13 cellular contexts compared by ENCODE assay signal in genomic region chr1:230280054-230280795, GRCh38.
DNase-seq lines count a peak whose midpoint lies in the region; ATAC-seq and TF ChIP-seq lines count a peak whose summit lies in the region.
"Had no signal": no experiment of that assay in that cellular context is flagged by ENCODE, and none has a peak within 500 bp of the region (broad histone marks: within the 10 kb centered on the region; RNA-seq: fewer than 3 reads in every experiment).

No MANE protein-coding gene starts in this region.

- no peak overlapping the region for H3K4me3 ChIP-seq in naive thymus-derived CD4-positive, alpha-beta T cell (ENCODE audit: low read length)
- H3K4me3 ChIP-seq: testis had no signal

- H3K27ac Mint-ChIP-seq in activated naive CD8-positive, alpha-beta T cell treated with anti-CD3 and anti-CD28 coated beads for 36 hours = peak overlapping the region; percentile 8
- peak overlapping the region in 4 of 9 donors; percentile 23 to 82 (median 24) for H3K27ac Mint-ChIP-seq in naive thymus-derived CD4-positive, alpha-beta T cell
- H3K27ac Mint-ChIP-seq in effector memory CD8-positive, alpha-beta T cell = peak overlapping the region in 1 of 2 donors; percentile 38

- intact Hi-C loops in Right ventricle myocardium superior (cut with DNase I) (no loop called here), Right ventricle myocardium inferior (cut with DNase I) (no loop called here)
- intact Hi-C loops in naive thymus-derived CD4-positive, alpha-beta T cell (cut with micrococcal nuclease) = no loop called here

- no peaks in the 10 kb centered on the region for H3K9me3 ChIP-seq in naive thymus-derived CD4-positive, alpha-beta T cell (ENCODE audit: control insufficient read depth in 2 of 3, low read length in 3 of 3)
- H3K9me3 ChIP-seq: testis had no signal

- H3K27me3 Mint-ChIP-seq in activated naive CD8-positive, alpha-beta T cell treated with anti-CD3 and anti-CD28 coated beads for 36 hours = no peaks in the 10 kb centered on the region
- no peaks in the 10 kb centered on the region for H3K27me3 Mint-ChIP-seq in naive thymus-derived CD4-positive, alpha-beta T cell
- H3K27me3 Mint-ChIP-seq in effector memory CD8-positive, alpha-beta T cell = no peaks in the 10 kb centered on the region

- H3K4me1 ChIP-seq in naive thymus-derived CD4-positive, alpha-beta T cell (ENCODE audit: control insufficient read depth in 2 of 2, insufficient read depth in 2 of 2, low read length in 2 of 2) = no peaks in the 10 kb centered on the region
- H3K4me1 ChIP-seq: testis had no signal

- H3K27ac ChIP-seq in naive thymus-derived CD4-positive, alpha-beta T cell (ENCODE audit: low read depth, low read length) = peak overlapping the region; percentile 11
- H3K27ac ChIP-seq: testis had no signal

- peaks cover 39% of the 10 kb centered on the region for H3K4me1 Mint-ChIP-seq in activated naive CD8-positive, alpha-beta T cell treated with anti-CD3 and anti-CD28 coated beads for 36 hours
- H3K4me1 Mint-ChIP-seq in naive thymus-derived CD4-positive, alpha-beta T cell = peaks cover 5 to 42% (median 36%) of the 10 kb centered on the region in 7 donors
- H3K4me1 Mint-ChIP-seq in effector memory CD8-positive, alpha-beta T cell (ENCODE audit: low read depth in 2 of 2) = peaks cover 0 to 4% of the 10 kb centered on the region in 2 donors

- DNase-seq in Right ventricle myocardium superior (peak; percentile 34), Right ventricle myocardium inferior (ENCODE audit: missing footprints) (no peak), AG08396 (ENCODE audit: low spot score) (no peak), HT-29 (ENCODE audit: low spot score) (no peak), GM13977 (ENCODE audit: low spot score) (no peak)
- no peak for DNase-seq in activated naive CD8-positive, alpha-beta T cell treated with anti-CD3 and anti-CD28 coated beads for 36 hours
- DNase-seq in naive thymus-derived CD4-positive, alpha-beta T cell = peak in 1 of 9 donors; percentile 13
- DNase-seq in effector memory CD8-positive, alpha-beta T cell = no peak
- DNase-seq: DMS79 treated with DMSO at 0.1 percent for 48 hours; NCI-H1048; NCI-H2227 treated with DMSO at 0.1 percent for 48 hours; stimulated activated CD4-positive, alpha-beta T cell treated with anti-CD3 and anti-CD28 coated beads, Interleukin-12 subunit alpha, Interleukin-12 subunit beta, amount 100 ng/mL, for 4 hours; testis had no signal

- POLR2A ChIA-PET in naive thymus-derived CD4-positive, alpha-beta T cell (lab: Charles Lee) = interaction anchor here (0.6 kb wide), 1 partner anchor 24 kb away, joined by 3 read pairs; no protein-coding TSS in a partner anchor

- ATAC-seq in Right ventricle myocardium superior (ENCODE audit: poor library complexity) = no peak
- no peak for ATAC-seq in Right ventricle myocardium inferior
- no peak for ATAC-seq in naive thymus-derived CD4-positive, alpha-beta T cell
- ATAC-seq in effector memory CD8-positive, alpha-beta T cell (replicated peaks) = no peak

- CTCF ChIA-PET in naive thymus-derived CD4-positive, alpha-beta T cell (lab: Charles Lee) = no interaction called here

- H3K4me3 Mint-ChIP-seq in activated naive CD8-positive, alpha-beta T cell treated with anti-CD3 and anti-CD28 coated beads for 36 hours = no peak overlapping the region
- no peak overlapping the region for H3K4me3 Mint-ChIP-seq in naive thymus-derived CD4-positive, alpha-beta T cell
- no peak overlapping the region for H3K4me3 Mint-ChIP-seq in effector memory CD8-positive, alpha-beta T cell

- H3K9me3 Mint-ChIP-seq in activated naive CD8-positive, alpha-beta T cell treated with anti-CD3 and anti-CD28 coated beads for 36 hours = no peaks in the 10 kb centered on the region
- H3K9me3 Mint-ChIP-seq in naive thymus-derived CD4-positive, alpha-beta T cell = no peaks in the 10 kb centered on the region
- no peaks in the 10 kb centered on the region for H3K9me3 Mint-ChIP-seq in effector memory CD8-positive, alpha-beta T cell

- peaks cover 3 to 16% (median 4%) of the 10 kb centered on the region in 3 experiments for H3K36me3 ChIP-seq in naive thymus-derived CD4-positive, alpha-beta T cell (ENCODE audit: control insufficient read depth in 2 of 3, insufficient read depth in 3 of 3, low read length in 3 of 3)

- peaks cover 17% of the 10 kb centered on the region for H3K36me3 Mint-ChIP-seq in activated naive CD8-positive, alpha-beta T cell treated with anti-CD3 and anti-CD28 coated beads for 36 hours
- H3K36me3 Mint-ChIP-seq in naive thymus-derived CD4-positive, alpha-beta T cell = peaks cover 0 to 19% (median 7%) of the 10 kb centered on the region in 5 donors
- peaks cover 31% of the 10 kb centered on the region for H3K36me3 Mint-ChIP-seq in effector memory CD8-positive, alpha-beta T cell (ENCODE audit: insufficient read depth)

- H3K27me3 ChIP-seq in naive thymus-derived CD4-positive, alpha-beta T cell (ENCODE audit: control insufficient read depth in 2 of 2, insufficient read depth in 2 of 2, low read length in 2 of 2) = no peaks in the 10 kb centered on the region
- H3K27me3 ChIP-seq: testis had no signal

- no peak for TF ChIP-seq CTCF in GM13977 (IDR thresholded peaks at IDR 0.05; ENCODE audit: extremely low read depth, insufficient read depth, missing control alignments)

- in situ Hi-C loops in GM13977 (cut with MboI; ENCODE audit: low pct_unique_long_range_greater_than_20kb, low sequenced_read_pairs, unreplicated experiment) = no loop called here
